In genomic region chr14:102897299-102898027, GRCh38 we compare ENCODE assay signal across 2 cellular contexts.
TF ChIP-seq lines count a peak whose summit lies in the region.

No MANE protein-coding gene starts in this region.

TF ChIP-seq in HEK293, 187 proteins besides CTCF, POLR2A, EP300 and RAD21:
- peak; percentile 25; the same call in 1 of the 2 replicates for TF ChIP-seq ZIC2 (tag by site-specific recombination; IDR thresholded peaks at IDR 0.05)
- TF ChIP-seq YY1 (tag by site-specific recombination; IDR thresholded peaks at IDR 0.05) = no peak

TF ChIP-seq in H1, 55 proteins besides CTCF, POLR2A, EP300 and RAD21:
- TF ChIP-seq ATF2 (IDR thresholded peaks at IDR 0.05; ENCODE audit: low read length) = no peak
- TF ChIP-seq BACH1 (IDR thresholded peaks at IDR 0.05; ENCODE audit: low read length) = no peak
- TF ChIP-seq KDM4A (IDR thresholded peaks at IDR 0.05; ENCODE audit: low read depth, low read length, severe bottlenecking) = no peak
- TF ChIP-seq BRCA1 (IDR thresholded peaks at IDR 0.05; ENCODE audit: low read depth, low read length) = no peak
- no peak for TF ChIP-seq HDAC6 (IDR thresholded peaks at IDR 0.05; ENCODE audit: low read depth, low read length)
- no peak for TF ChIP-seq SP2 (IDR thresholded peaks at IDR 0.05; ENCODE audit: low read length)
- no peak for TF ChIP-seq TAF1 (IDR thresholded peaks at IDR 0.05; ENCODE audit: low read depth, low read length)
- no peak for TF ChIP-seq SIN3A (conservative IDR thresholded peaks at IDR 0.05 in 1 of 2, IDR thresholded peaks at IDR 0.05 in 1 of 2; ENCODE audit: low read depth in 1 of 2, low read length in 2 of 2)
- no peak for TF ChIP-seq MAX (IDR thresholded peaks at IDR 0.05)
- TF ChIP-seq FOSL1 (IDR thresholded peaks at IDR 0.05; ENCODE audit: insufficient read depth, low read depth, low read length) = no peak
- TF ChIP-seq RFX5 (IDR thresholded peaks at IDR 0.05; ENCODE audit: borderline replicate concordance, low read depth, low read length) = no peak
- TF ChIP-seq CBX8 (IDR thresholded peaks at IDR 0.05; ENCODE audit: borderline replicate concordance, low read depth, low read length) = no peak
- TF ChIP-seq CTBP2 (IDR thresholded peaks at IDR 0.05; ENCODE audit: borderline replicate concordance, insufficient read depth, insufficient read length, low read length) = no peak
